ENCODE assay signal across 11 cellular contexts in the genomic region with DNA sequence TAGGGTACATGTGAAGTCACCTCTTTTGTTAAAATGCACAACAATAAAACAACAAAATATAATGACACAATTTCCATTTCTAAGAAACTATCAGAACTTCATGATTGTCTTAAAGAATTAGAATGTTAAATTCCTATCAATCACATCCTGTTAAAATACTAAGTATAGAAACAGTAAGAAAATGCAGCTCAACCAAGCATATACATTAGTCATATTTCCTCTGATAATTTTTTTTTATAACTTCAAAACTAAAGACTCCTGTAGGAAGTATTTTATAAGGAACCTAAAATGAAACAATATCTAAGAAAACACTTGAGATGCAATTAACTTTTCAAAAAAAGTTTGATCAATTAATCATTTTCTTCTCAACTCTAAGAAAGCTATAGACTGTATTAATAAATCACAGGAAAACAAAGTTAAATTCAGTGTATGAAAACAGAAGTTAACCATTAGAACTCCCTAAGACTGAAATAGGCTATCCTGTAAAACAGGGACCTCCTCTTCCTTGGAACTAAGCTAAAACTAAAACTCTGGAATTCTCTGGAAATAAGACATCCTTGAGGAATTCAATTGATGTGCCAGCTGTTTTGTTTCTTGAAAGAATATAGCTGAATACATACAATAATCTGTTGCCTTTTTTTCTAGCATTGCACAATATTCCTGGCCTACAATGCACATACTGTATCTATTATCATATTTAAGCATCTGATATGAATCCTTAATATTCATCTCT. TPM values are rescaled to one million over a fixed set of nuclear protein-coding genes. Genes with fewer than 3 reads are reported as not detected.
DNase-seq lines count a peak whose midpoint lies in the region; ATAC-seq and TF ChIP-seq lines count a peak whose summit lies in the region.
"Had no signal": no experiment of that assay in that cellular context is flagged by ENCODE, and none has a peak within 500 bp of the region (broad histone marks: within the 10 kb centered on the region; RNA-seq: fewer than 3 reads in every experiment).

No MANE protein-coding gene starts in this region.

- no peak overlapping the region for H2AFZ ChIP-seq in Karpas-422 (ENCODE audit: low read length)

- no peaks in the 10 kb centered on the region for H3K9me2 ChIP-seq in Karpas-422 (replicated peaks; ENCODE audit: insufficient read depth, low read length)

- POLR2A ChIA-PET in CD4-positive, alpha-beta memory T cell (lab: Charles Lee; ENCODE audit: partially characterized antibody): interaction anchor here (0.9 to 5.3 kb wide), 11 partner anchors 9 to 68 kb away, joined by 3 to 56 read pairs (median 7); partner anchors contain the start of genes ARMC12 and FKBP5
- POLR2A ChIA-PET in HEK293T (lab: Yijun Ruan, JAX): no interaction called here

- H4K20me1 ChIP-seq in Karpas-422 (ENCODE audit: insufficient read depth, low read depth, low read length): no peaks in the 10 kb centered on the region

- H3K36me3 Mint-ChIP-seq in CD4-positive, alpha-beta memory T cell: peaks cover 0 to 6% of the 10 kb centered on the region in 2 donors

- no peaks in the 10 kb centered on the region for H3K27me3 Mint-ChIP-seq in CD4-positive, alpha-beta memory T cell

- TF ChIP-seq CTCF in cardiac fibroblast (IDR thresholded peaks at IDR 0.05; ENCODE audit: low read depth, low read length) (no peak), ascending aorta (IDR thresholded peaks at IDR 0.05) (no peak), lower lobe of right lung (IDR thresholded peaks at IDR 0.05) (no peak)

- no peaks in the 10 kb centered on the region for H3K36me3 ChIP-seq in CD4-positive, alpha-beta memory T cell (ENCODE audit: insufficient read depth, low read length)
- H3K36me3 ChIP-seq in Karpas-422 (ENCODE audit: insufficient read depth, low read length) (no peaks in the 10 kb centered on the region), mucosa of rectum (ENCODE audit: control insufficient read depth in 2 of 2, insufficient read depth in 2 of 2, low read length in 2 of 2) (no peaks in the 10 kb centered on the region), ascending aorta (peaks cover 3 to 19% of the 10 kb centered on the region in 2 donors), lower lobe of right lung (peaks cover 30% of the 10 kb centered on the region)
- H3K36me3 ChIP-seq: cardiac muscle cell had no signal

- DNase-seq in CD4-positive, alpha-beta memory T cell: no peak
- DNase-seq in Karpas-422 (peak; percentile 42), cardiac fibroblast (ENCODE audit: low read depth in 2 of 2) (peak; percentile 50 to 66), superior temporal gyrus (ENCODE audit: extremely low spot score) (no peak), ascending aorta (ENCODE audit: low spot score in 2 of 2) (no peak), HEK293T (ENCODE audit: extremely low spot score) (no peak), lower lobe of right lung (no peak)
- DNase-seq: NCI-H2171, T-helper 9 cell had no signal

- peak overlapping the region; percentile 76 to 96 (median 89) for H3K27ac Mint-ChIP-seq in CD4-positive, alpha-beta memory T cell

- no peaks in the 10 kb centered on the region for H3K9me3 ChIP-seq in CD4-positive, alpha-beta memory T cell (ENCODE audit: control insufficient read depth in 1 of 2, low read length in 2 of 2)
- H3K9me3 ChIP-seq in Karpas-422 (ENCODE audit: low read length): no peaks in the 10 kb centered on the region
- H3K9me3 ChIP-seq in mucosa of rectum (ENCODE audit: control insufficient read depth in 2 of 2, low read length in 2 of 2): no peaks in the 10 kb centered on the region
- H3K9me3 ChIP-seq in ascending aorta: no peaks in the 10 kb centered on the region
- H3K9me3 ChIP-seq in lower lobe of right lung: no peaks in the 10 kb centered on the region

- H3K9ac ChIP-seq in Karpas-422 (ENCODE audit: low read length) (peak overlapping the region; percentile 19), mucosa of rectum (ENCODE audit: low read depth in 1 of 2, low read length in 2 of 2) (peak overlapping the region; percentile 10 to 51)

- H3K27ac ChIP-seq in CD4-positive, alpha-beta memory T cell (ENCODE audit: low read depth, low read length): peak overlapping the region; percentile 52
- H3K27ac ChIP-seq in Karpas-422 (ENCODE audit: low read length): peak overlapping the region; percentile 69
- no peak overlapping the region for H3K27ac ChIP-seq in mucosa of rectum (ENCODE audit: low read depth in 2 of 2, low read length in 2 of 2)
- no peak overlapping the region for H3K27ac ChIP-seq in ascending aorta
- no peak overlapping the region for H3K27ac ChIP-seq in lower lobe of right lung
- H3K27ac ChIP-seq: cardiac muscle cell had no signal

- peak overlapping the region; percentile 2 to 12 for H3K4me3 ChIP-seq in CD4-positive, alpha-beta memory T cell (ENCODE audit: low read length in 2 of 2)
- H3K4me3 ChIP-seq in Karpas-422 (ENCODE audit: low read length) (peak overlapping the region; percentile 57), cardiac fibroblast (replicated peaks in 1 of 2; ENCODE audit: low read depth in 2 of 2, low read length in 2 of 2) (peak overlapping the region in 1 of 2 donors; percentile 6), mucosa of rectum (ENCODE audit: low read length in 2 of 2) (peak overlapping the region; percentile 43 to 46), ascending aorta (peak overlapping the region in 1 of 2 donors; percentile 6), lower lobe of right lung (no peak overlapping the region)
- H3K4me3 ChIP-seq: cardiac muscle cell had no signal

- no peak for ATAC-seq in lower lobe of right lung

- H3K27me3 ChIP-seq in CD4-positive, alpha-beta memory T cell (ENCODE audit: insufficient read depth, low read length): no peaks in the 10 kb centered on the region
- no peaks in the 10 kb centered on the region for H3K27me3 ChIP-seq in Karpas-422 (ENCODE audit: low read length)
- H3K27me3 ChIP-seq in mucosa of rectum (ENCODE audit: control insufficient read depth in 2 of 2, insufficient read depth in 2 of 2, low read length in 2 of 2): no peaks in the 10 kb centered on the region
- H3K27me3 ChIP-seq in ascending aorta: no peaks in the 10 kb centered on the region
- H3K27me3 ChIP-seq in lower lobe of right lung (ENCODE audit: low read depth): no peaks in the 10 kb centered on the region
- H3K27me3 ChIP-seq: cardiac muscle cell had no signal

- intact Hi-C loops in CD4-positive, alpha-beta memory T cell (cut with micrococcal nuclease): loop anchor here (1.0 kb wide), 1 partner anchor 9 kb away; no protein-coding TSS in a partner anchor
- intact Hi-C loops in ascending aorta (cut with DNase I): no loop called here
- intact Hi-C loops in lower lobe of right lung (cut with DNase I): no loop called here

- peaks cover 23 to 50% (median 30%) of the 10 kb centered on the region in 4 donors for H3K4me1 Mint-ChIP-seq in CD4-positive, alpha-beta memory T cell

- no peaks in the 10 kb centered on the region for H3K9me3 Mint-ChIP-seq in CD4-positive, alpha-beta memory T cell

- H3K4me2 ChIP-seq in Karpas-422 (ENCODE audit: low read depth, low read length, poor library complexity, severe bottlenecking): peak overlapping the region; percentile 70

- peaks cover 98% of the 10 kb centered on the region for H3K79me2 ChIP-seq in Karpas-422 (ENCODE audit: low read length)

- CTCF ChIA-PET in CD4-positive, alpha-beta memory T cell (lab: Charles Lee; ENCODE audit: partially characterized antibody): interaction anchor here (0.5 to 3.1 kb wide), 10 partner anchors 9 to 1007 kb away, joined by 3 to 19 read pairs (median 4); partner anchors contain the start of genes ARMC12 and RPL10A
- CTCF ChIA-PET in HEK293T (lab: Yijun Ruan, JAX): interaction anchor here (0.6 kb wide), 1 partner anchor 380 kb away, joined by 5 read pairs; no protein-coding TSS in a partner anchor

- H3K4me3 Mint-ChIP-seq in CD4-positive, alpha-beta memory T cell: peak overlapping the region; percentile 51 to 92 (median 82)

- peaks cover 89% of the 10 kb centered on the region for H3K4me1 ChIP-seq in CD4-positive, alpha-beta memory T cell (ENCODE audit: insufficient read depth, low read length)
- H3K4me1 ChIP-seq in Karpas-422 (ENCODE audit: low read length): peaks cover 70% of the 10 kb centered on the region
- peaks cover 6 to 7% of the 10 kb centered on the region in 2 donors for H3K4me1 ChIP-seq in mucosa of rectum (ENCODE audit: control insufficient read depth in 2 of 2, insufficient read depth in 2 of 2, low read length in 2 of 2)
- peaks cover 5 to 24% of the 10 kb centered on the region in 2 donors for H3K4me1 ChIP-seq in ascending aorta
- H3K4me1 ChIP-seq in lower lobe of right lung: peaks cover 81% of the 10 kb centered on the region

TF ChIP-seq in HEK293T, 16 proteins besides CTCF, POLR2A, EP300 and RAD21:
- TF ChIP-seq CTBP1 (IDR thresholded peaks at IDR 0.05; ENCODE audit: borderline replicate concordance) (no peak), BHLHE40 (IDR thresholded peaks at IDR 0.05; ENCODE audit: borderline replicate concordance) (no peak), TARDBP (IDR thresholded peaks at IDR 0.05) (no peak), ELF4 (IDR thresholded peaks at IDR 0.05) (no peak), NFRKB (IDR thresholded peaks at IDR 0.05) (no peak), FOXA1 (IDR thresholded peaks at IDR 0.05) (no peak), SUZ12 (IDR thresholded peaks at IDR 0.05) (no peak), HDGF (IDR thresholded peaks at IDR 0.05; ENCODE audit: borderline replicate concordance) (no peak), SP1 (IDR thresholded peaks at IDR 0.05) (no peak), LEF1 (IDR thresholded peaks at IDR 0.05; ENCODE audit: borderline replicate concordance) (no peak), FOXK2 (IDR thresholded peaks at IDR 0.05) (no peak), ZNF384 (IDR thresholded peaks at IDR 0.05) (no peak), L3MBTL2 (conservative IDR thresholded peaks at IDR 0.05) (no peak)
- TF ChIP-seq, protein P1, sequence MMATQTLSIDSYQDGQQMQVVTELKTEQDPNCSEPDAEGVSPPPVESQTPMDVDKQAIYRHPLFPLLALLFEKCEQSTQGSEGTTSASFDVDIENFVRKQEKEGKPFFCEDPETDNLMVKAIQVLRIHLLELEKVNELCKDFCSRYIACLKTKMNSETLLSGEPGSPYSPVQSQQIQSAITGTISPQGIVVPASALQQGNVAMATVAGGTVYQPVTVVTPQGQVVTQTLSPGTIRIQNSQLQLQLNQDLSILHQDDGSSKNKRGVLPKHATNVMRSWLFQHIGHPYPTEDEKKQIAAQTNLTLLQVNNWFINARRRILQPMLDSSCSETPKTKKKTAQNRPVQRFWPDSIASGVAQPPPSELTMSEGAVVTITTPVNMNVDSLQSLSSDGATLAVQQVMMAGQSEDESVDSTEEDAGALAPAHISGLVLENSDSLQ (IDR thresholded peaks at IDR 0.05): no peak

RNA-seq across cellular contexts. Expression of gene FKBP5, which starts 19.8 kb away (rescaled TPM):
- 10 to 100 TPM; 72.9 to 74.2 TPM for total RNA-seq in CD4-positive, alpha-beta memory T cell
- polyA plus RNA-seq in CD4-positive, alpha-beta memory T cell: 100 to 1,000 TPM in 1 of 2 donors, 10 to 100 TPM in 1; 94.2 to 233 TPM
- 22.9 and 28.3 TPM in 2 replicates for total RNA-seq in Karpas-422 (2014; rRNA removed; shearing (Covaris generic); ENCODE audit: low replicate concordance)
- total RNA-seq in ascending aorta (112 TPM), lower lobe of right lung (128 TPM)

Comparison
In these comparisons a context has a peak if more than half of its experiments do, and no peak if none do; other contexts are left out.
1. DNase-seq: peak in Karpas-422 (single experiment) and cardiac fibroblast (2 of 2); none in CD4-positive, alpha-beta memory T cell (0 of 5), superior temporal gyrus (single experiment), ascending aorta (0 of 2), HEK293T (single experiment) and lower lobe of right lung (single experiment).
2. H3K27ac ChIP-seq: peak in CD4-positive, alpha-beta memory T cell (single experiment) and Karpas-422 (single experiment); none in mucosa of rectum (0 of 2), ascending aorta (0 of 2) and lower lobe of right lung (single experiment).